Comparison of ENCODE assay signal across 12 cellular contexts in the genomic region with DNA sequence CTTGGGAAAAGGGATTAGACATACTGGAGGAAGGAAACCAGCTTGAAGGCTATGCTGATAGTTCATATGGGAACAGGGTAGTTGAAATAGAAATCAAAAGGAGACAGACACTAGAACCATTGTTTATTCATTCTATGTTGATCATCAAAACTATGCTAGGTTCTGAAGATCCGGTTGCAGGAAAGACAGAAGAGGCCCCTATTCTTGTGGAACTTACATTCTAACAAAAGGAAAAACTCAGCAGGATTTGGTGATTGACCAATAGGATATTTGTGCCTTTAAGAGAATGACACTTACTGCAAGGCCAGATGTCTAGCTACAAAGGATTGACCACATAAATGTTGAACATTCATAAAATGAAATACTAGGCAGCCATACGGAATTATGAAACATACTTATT.
DNase-seq lines count a peak whose midpoint lies in the region; ATAC-seq, FAIRE-seq and TF ChIP-seq lines count a peak whose summit lies in the region.
"Had no signal": no experiment of that assay in that cellular context is flagged by ENCODE, and none has a peak within 500 bp of the region (broad histone marks: within the 10 kb centered on the region; RNA-seq: fewer than 3 reads in every experiment).

No MANE protein-coding gene starts in this region.

- H3K27ac ChIP-seq in astrocyte (ENCODE audit: low read depth, low read length) (peak overlapping the region; percentile 59), foreskin keratinocyte (peak overlapping the region; percentile 40), skeletal muscle tissue (ENCODE audit: low read depth, low read length) (peak overlapping the region; percentile 68)
- H3K27ac ChIP-seq: body of pancreas had no signal

- H3K4me3 ChIP-seq in astrocyte (ENCODE audit: insufficient read depth, low read depth, low read length), result no peak overlapping the region
- no peak overlapping the region for H3K4me3 ChIP-seq in skeletal muscle tissue (ENCODE audit: low read length in 3 of 3)
- H3K4me3 ChIP-seq: body of pancreas had no signal

- H3K27me3 Mint-ChIP-seq in HFFc6 (ENCODE audit: insufficient read depth) (no peaks in the 10 kb centered on the region), astrocyte (ENCODE audit: low read depth, unreplicated experiment) (no peaks in the 10 kb centered on the region)
- H3K27me3 Mint-ChIP-seq: stimulated activated naive CD8-positive, alpha-beta T cell treated with anti-CD3 and anti-CD28 coated beads, Interleukin-15, amount 100 ng/mL, for 72 hours had no signal

- no peaks in the 10 kb centered on the region for H4K20me1 ChIP-seq in astrocyte (ENCODE audit: insufficient read depth, low read length)

- no peak overlapping the region for H3K4me2 ChIP-seq in astrocyte (ENCODE audit: low read length)

- no peak overlapping the region for H2AFZ ChIP-seq in astrocyte (ENCODE audit: low read depth, low read length)

- H3K27ac Mint-ChIP-seq in HFFc6, result peak overlapping the region; percentile 89
- peak overlapping the region; percentile 98 for H3K27ac Mint-ChIP-seq in astrocyte (ENCODE audit: unreplicated experiment)
- H3K27ac Mint-ChIP-seq: activated T-cell treated with anti-CD3 and anti-CD28 coated beads, Interleukin-2, amount 50 U/mL, for 24 hours had no signal

- peaks cover 63% of the 10 kb centered on the region for H3K4me1 Mint-ChIP-seq in HFFc6 (ENCODE audit: low read depth)
- peaks cover 29% of the 10 kb centered on the region for H3K4me1 Mint-ChIP-seq in astrocyte (ENCODE audit: low read depth, unreplicated experiment)
- H3K4me1 Mint-ChIP-seq: stimulated activated naive CD8-positive, alpha-beta T cell treated with anti-CD3 and anti-CD28 coated beads, Interleukin-15, amount 100 ng/mL, for 72 hours had no signal

- no peak overlapping the region for H3K9ac ChIP-seq in astrocyte (ENCODE audit: low read length)
- H3K9ac ChIP-seq in skeletal muscle tissue (ENCODE audit: low read depth in 1 of 3, low read length in 3 of 3), result no peak overlapping the region

- no peaks in the 10 kb centered on the region for H3K9me3 Mint-ChIP-seq in HFFc6
- H3K9me3 Mint-ChIP-seq in astrocyte (ENCODE audit: unreplicated experiment), result peaks cover 3% of the 10 kb centered on the region
- H3K9me3 Mint-ChIP-seq: activated T-cell treated with anti-CD3 and anti-CD28 coated beads, Interleukin-2, amount 50 U/mL, for 24 hours; stimulated activated naive CD8-positive, alpha-beta T cell treated with anti-CD3 and anti-CD28 coated beads, Interleukin-15, amount 100 ng/mL, for 72 hours had no signal

- ATAC-seq in foreskin keratinocyte, result no peak
- ATAC-seq: body of pancreas; stimulated activated naive CD8-positive, alpha-beta T cell treated with anti-CD3 and anti-CD28 coated beads, Interleukin-15, amount 100 ng/mL, for 72 hours had no signal

- H3K9me3 ChIP-seq in astrocyte (ENCODE audit: insufficient read depth, low read depth, low read length), result no peaks in the 10 kb centered on the region
- no peaks in the 10 kb centered on the region for H3K9me3 ChIP-seq in skeletal muscle tissue (ENCODE audit: control insufficient read depth in 3 of 3, low read length in 3 of 3)
- H3K9me3 ChIP-seq: body of pancreas had no signal

- H3K4me3 Mint-ChIP-seq in HFFc6, result peak overlapping the region; percentile 42; the same call in 1 of the 2 replicates
- H3K4me3 Mint-ChIP-seq in astrocyte (ENCODE audit: unreplicated experiment), result no peak overlapping the region
- H3K4me3 Mint-ChIP-seq: activated T-cell treated with anti-CD3 and anti-CD28 coated beads, Interleukin-2, amount 50 U/mL, for 24 hours; stimulated activated naive CD8-positive, alpha-beta T cell treated with anti-CD3 and anti-CD28 coated beads, Interleukin-15, amount 100 ng/mL, for 72 hours had no signal

- H3K79me2 ChIP-seq in astrocyte (ENCODE audit: insufficient read depth, low read length), result no peaks in the 10 kb centered on the region

- H3K36me3 ChIP-seq in astrocyte (ENCODE audit: insufficient read depth, low read length) (no peaks in the 10 kb centered on the region), skeletal muscle tissue (ENCODE audit: control insufficient read depth in 3 of 3, insufficient read depth in 3 of 3, low read length in 3 of 3) (no peaks in the 10 kb centered on the region)

- H3K36me3 Mint-ChIP-seq in HFFc6 (ENCODE audit: low read depth) (no peaks in the 10 kb centered on the region), astrocyte (ENCODE audit: low read depth, unreplicated experiment) (no peaks in the 10 kb centered on the region)

- H3K27me3 ChIP-seq in astrocyte (ENCODE audit: insufficient read depth, low read length), result no peaks in the 10 kb centered on the region
- no peaks in the 10 kb centered on the region for H3K27me3 ChIP-seq in foreskin keratinocyte
- no peaks in the 10 kb centered on the region for H3K27me3 ChIP-seq in skeletal muscle tissue (ENCODE audit: control insufficient read depth in 3 of 3, insufficient read depth in 3 of 3, low read length in 3 of 3)
- H3K27me3 ChIP-seq: body of pancreas had no signal

- FAIRE-seq in astrocyte (lab: Jason Lieb, UNC), result peak; percentile 60

- no peak for TF ChIP-seq CTCF in HFFc6 (IDR thresholded peaks at IDR 0.05)
- TF ChIP-seq CTCF in astrocyte (IDR thresholded peaks at IDR 0.05; ENCODE audit: insufficient read depth, low read depth, low read length), result no peak
- TF ChIP-seq CTCF in foreskin keratinocyte (conservative IDR thresholded peaks at IDR 0.05), result no peak

- DNase-seq in HFFc6, result no peak
- no peak for DNase-seq in astrocyte (ENCODE audit: low read depth)
- DNase-seq in foreskin keratinocyte, result peak in 1 of 2 donors; percentile 16
- no peak for DNase-seq in stimulated activated CD4-positive, alpha-beta T cell treated with anti-CD3 and anti-CD28 coated beads, Interleukin-15, amount 100 ng/mL, for 24 hours
- no peak for DNase-seq in stimulated activated CD4-positive, alpha-beta T cell treated with anti-CD3 and anti-CD28 coated beads, Interleukin-1b, Interleukin-23, amount 100 ng/mL, for 48 hours
- no peak for DNase-seq in NCI-H748 treated with DMSO at 0.1 percent for 48 hours (lab: John Stamatoyannopoulos, UW)
- no peak for DNase-seq in activated CD4-positive, alpha-beta T cell treated with anti-CD3 and anti-CD28 coated beads for 4 hours
- DNase-seq: activated T-cell treated with anti-CD3 and anti-CD28 coated beads, Interleukin-2, amount 50 U/mL, for 24 hours; body of pancreas; SHP77; stimulated activated naive CD8-positive, alpha-beta T cell treated with anti-CD3 and anti-CD28 coated beads, Interleukin-15, amount 100 ng/mL, for 72 hours had no signal

- H3K4me1 ChIP-seq in astrocyte (ENCODE audit: insufficient read depth, low read length), result peaks cover 18% of the 10 kb centered on the region
- H3K4me1 ChIP-seq in foreskin keratinocyte, result peaks cover 17% of the 10 kb centered on the region
- H3K4me1 ChIP-seq in skeletal muscle tissue (ENCODE audit: control insufficient read depth in 3 of 3, insufficient read depth in 3 of 3, low read length in 3 of 3), result peaks cover 11 to 20% (median 16%) of the 10 kb centered on the region in 3 donors
- H3K4me1 ChIP-seq: body of pancreas had no signal
